Comparison of ENCODE assay signal across 8 cellular contexts in the genomic region with DNA sequence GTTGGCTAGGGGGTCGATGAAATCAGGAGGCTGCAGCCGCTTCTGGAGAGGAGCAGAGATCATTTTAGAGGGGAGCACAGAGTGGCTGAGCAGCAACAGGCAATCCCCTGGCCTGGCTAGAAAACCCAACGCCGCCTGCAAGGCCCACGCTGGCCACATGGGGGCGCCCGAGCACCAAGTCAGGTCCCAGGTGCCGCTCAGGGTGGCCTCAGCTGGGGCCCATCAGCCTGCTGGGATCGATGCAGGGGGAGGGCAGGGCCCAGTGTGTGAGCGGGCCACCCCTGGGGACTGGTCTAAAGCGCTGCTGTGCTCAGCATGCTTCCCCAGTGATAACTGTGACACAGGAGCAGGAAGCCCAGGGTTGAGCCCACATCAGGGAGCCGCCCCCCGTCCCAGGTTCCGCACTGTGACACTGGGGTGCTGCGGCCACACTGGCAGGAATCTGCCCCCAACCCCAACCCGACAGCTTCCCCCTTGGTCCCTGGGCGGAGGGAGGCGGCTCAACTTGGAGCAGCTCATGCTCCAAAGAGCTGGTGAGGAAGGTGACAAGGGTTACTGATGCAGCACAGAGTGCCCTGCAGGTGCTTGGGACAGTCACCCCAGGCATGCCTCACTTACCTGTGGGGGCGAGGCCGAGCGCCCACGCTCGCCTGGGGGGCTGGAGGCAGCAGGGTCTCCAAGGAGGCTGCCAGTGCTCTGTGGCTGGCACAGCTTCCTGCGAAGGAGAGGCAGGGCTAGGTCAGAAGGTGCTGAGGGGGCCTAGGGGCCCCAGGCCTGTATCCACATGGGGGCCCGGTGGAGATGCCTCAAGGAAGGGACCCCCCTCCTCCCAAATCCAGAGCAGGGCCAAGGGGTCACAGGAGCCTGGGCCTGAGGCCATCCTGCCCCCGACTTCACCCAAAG. TPM values are rescaled to one million over a fixed set of nuclear protein-coding genes. Genes with fewer than 3 reads are reported as not detected.
DNase-seq lines count a peak whose midpoint lies in the region; ATAC-seq, FAIRE-seq and TF ChIP-seq lines count a peak whose summit lies in the region.

No MANE protein-coding gene starts in this region.

- H3K27ac Mint-ChIP-seq in progenitor cell of endocrine pancreas: no peak overlapping the region

- no peak for ATAC-seq in GM21526 (IDR thresholded peaks at IDR 0.05; ENCODE audit: low FRiP score, unreplicated experiment)

- H3K4me3 ChIP-seq in GM12865 (ENCODE audit: low read depth, low read length): no peak overlapping the region
- H3K4me3 ChIP-seq in SJCRH30: no peak overlapping the region

- no peaks in the 10 kb centered on the region for H3K9me3 ChIP-seq in SJCRH30 (replicated peaks)

- TF ChIP-seq CTCF in GM12865 (IDR thresholded peaks at IDR 0.05; ENCODE audit: insufficient read depth, low read depth, low read length, missing control alignments) (peak; percentile 99), progenitor cell of endocrine pancreas (IDR thresholded peaks at IDR 0.05; ENCODE audit: unreplicated experiment) (peak; percentile 99)

- DNase-seq in GM12865 (ENCODE audit: low read depth) (peak; percentile 85), KBM-7 (peak; percentile 81), SJCRH30 (peak; percentile 86 to 89), glomerular visceral epithelial cell (ENCODE audit: extremely low spot score) (peak; percentile 78), progenitor cell of endocrine pancreas (ENCODE audit: low spot score, unreplicated experiment) (peak; percentile 98), urothelium cell line (ENCODE audit: low spot score) (peak; percentile 73)
- peak; percentile 86 for DNase-seq in activated gamma-delta T cell treated with anti-CD3 and anti-CD28 coated beads, Interleukin-2, amount 50 U/mL, for 16 hours (ENCODE audit: low read depth)

- H3K4me3 Mint-ChIP-seq in progenitor cell of endocrine pancreas (ENCODE audit: low read depth): no peak overlapping the region

- FAIRE-seq in urothelium cell line (lab: Jason Lieb, UNC): no peak

- H3K27me3 ChIP-seq in SJCRH30: no peaks in the 10 kb centered on the region

- H3K9me3 Mint-ChIP-seq in progenitor cell of endocrine pancreas (ENCODE audit: low read depth): no peaks in the 10 kb centered on the region

- peaks cover 8% of the 10 kb centered on the region for H3K36me3 Mint-ChIP-seq in progenitor cell of endocrine pancreas (ENCODE audit: insufficient read depth)

- H3K36me3 ChIP-seq in SJCRH30: peaks cover 6% of the 10 kb centered on the region; the same call in 1 of the 2 replicates

- in situ Hi-C loops in KBM-7 (cut with MboI; ENCODE audit: low pct_unique_long_range_greater_than_20kb, low sequenced_read_pairs): loop anchor here (25.0 kb wide), 1 partner anchor 411 kb away; no protein-coding TSS in a partner anchor

- H3K4me1 ChIP-seq in SJCRH30: peaks cover 3% of the 10 kb centered on the region; the same call in 1 of the 2 replicates

- H3K4me1 Mint-ChIP-seq in progenitor cell of endocrine pancreas (ENCODE audit: low read depth): peaks cover 4% of the 10 kb centered on the region

- no peak overlapping the region for H3K27ac ChIP-seq in SJCRH30

- no peaks in the 10 kb centered on the region for H3K27me3 Mint-ChIP-seq in progenitor cell of endocrine pancreas

RNA-seq across cellular contexts. Expression of a gene that starts 13.3 kb away (rescaled TPM):
- 7.4 and 7.5 TPM in 2 replicates for total RNA-seq in SJCRH30 (2014; rRNA removed; shearing (Covaris generic))
- total RNA-seq in progenitor cell of endocrine pancreas: 234 TPM in 2 replicates

RNA-seq across cellular contexts. Expression of a gene that starts 32.0 kb away (rescaled TPM):
- total RNA-seq in SJCRH30 (2014; rRNA removed; shearing (Covaris generic)): 63.0 and 73.0 TPM in 2 replicates
- 57.7 and 61.8 TPM in 2 replicates for total RNA-seq in progenitor cell of endocrine pancreas

RNA-seq across cellular contexts. Expression of a gene that starts 53.8 kb away (rescaled TPM):
- total RNA-seq in SJCRH30 (2014; rRNA removed; shearing (Covaris generic)): not detected in 2 replicates
- not detected in 2 replicates for total RNA-seq in progenitor cell of endocrine pancreas

Comparison
In these comparisons a context has a peak if more than half of its experiments do, and no peak if none do; other contexts are left out.
1. RNA of a gene that starts 13.3 kb away (total RNA-seq): 234 TPM in progenitor cell of endocrine pancreas; 7.4 to 7.5 TPM in SJCRH30; every median in the first group is over 10 times any median in the second.
2. Peak in every context shown above with its lines, with median percentiles within 50 percentile points of each other: DNase-seq.